Comparison of ENCODE assay signal across 27 cellular contexts in genomic region chr15:82856397-82857170, GRCh38. TPM values are rescaled to one million over a fixed set of nuclear protein-coding genes. Genes with fewer than 3 reads are reported as not detected.
DNase-seq lines count a peak whose midpoint lies in the region; ATAC-seq, FAIRE-seq and TF ChIP-seq lines count a peak whose summit lies in the region.
"Had no signal": no experiment of that assay in that cellular context is flagged by ENCODE, and none has a peak within 500 bp of the region (broad histone marks: within the 10 kb centered on the region; RNA-seq: fewer than 3 reads in every experiment).

No MANE protein-coding gene starts in this region.

- no peaks in the 10 kb centered on the region for H4K20me1 ChIP-seq in BLaER1 treated with 17β-estradiol and CSF1 and Interleukin-3, amounts not matched to agents 10 nM and 100 nM
- H4K20me1 ChIP-seq in Loucy (ENCODE audit: insufficient read depth, low read length, poor library complexity, severe bottlenecking): no peaks in the 10 kb centered on the region

- 0 out of 2 replicates have a peak overlapping the region, but pooled peaks have one; percentile 33 for H2AFZ ChIP-seq in Loucy (ENCODE audit: low read length)

- no peaks in the 10 kb centered on the region for H3K9me2 ChIP-seq in Loucy (replicated peaks; ENCODE audit: low read depth, low read length)

- H3K9ac ChIP-seq in BLaER1 treated with 17β-estradiol and CSF1 and Interleukin-3, amounts not matched to agents 10 nM and 100 nM: no peak overlapping the region
- no peak overlapping the region for H3K9ac ChIP-seq in Loucy (ENCODE audit: low read depth, low read length, poor library complexity, severe bottlenecking)

- peak overlapping the region; percentile 49 to 85 (median 59); a peak in 15 of 22 replicates for H3K4me2 ChIP-seq in BLaER1 treated with 17β-estradiol and CSF1 and Interleukin-3, amounts not matched to agents 10 nM and 100 nM
- no peak overlapping the region for H3K4me2 ChIP-seq in Loucy (ENCODE audit: low read depth, low read length, poor library complexity, severe bottlenecking)

- intact Hi-C loops in posterior vena cava (cut with DNase I): no loop called here

- peak overlapping the region in 2 of 11 experiments; percentile 54 to 71; a peak in 3 of 22 replicates for H3K27ac ChIP-seq in BLaER1 treated with 17β-estradiol and CSF1 and Interleukin-3, amounts not matched to agents 10 nM and 100 nM
- H3K27ac ChIP-seq: brain microvascular endothelial cell, uterus had no signal

- TF ChIP-seq CTCF in Loucy (conservative IDR thresholded peaks at IDR 0.05; ENCODE audit: low read length): no peak

- H3K9me3 ChIP-seq in BLaER1 treated with 17β-estradiol and CSF1 and Interleukin-3, amounts not matched to agents 10 nM and 100 nM (replicated peaks in 1 of 11): 0 out of 22 replicates have a peak, but pooled peaks cover 0 to 3% (median 0%) of the 10 kb centered on the region in 11 experiments
- H3K9me3 ChIP-seq in Loucy (ENCODE audit: insufficient read depth, low read depth, low read length): no peaks in the 10 kb centered on the region
- H3K9me3 ChIP-seq: uterus had no signal

- no peaks in the 10 kb centered on the region for H3K79me2 ChIP-seq in Loucy (ENCODE audit: insufficient read depth, low read length)

- H3F3A ChIP-seq in Loucy (ENCODE audit: low read depth): no peaks in the 10 kb centered on the region

- H3K36me3 ChIP-seq in BLaER1 treated with 17β-estradiol and CSF1 and Interleukin-3, amounts not matched to agents 10 nM and 100 nM: no peaks in the 10 kb centered on the region
- H3K36me3 ChIP-seq in Loucy (ENCODE audit: insufficient read depth, low read length): no peaks in the 10 kb centered on the region
- H3K36me3 ChIP-seq: brain microvascular endothelial cell, uterus had no signal

- no peak overlapping the region for H3K4me3 ChIP-seq in BLaER1 treated with 17β-estradiol and CSF1 and Interleukin-3, amounts not matched to agents 10 nM and 100 nM
- no peak overlapping the region for H3K4me3 ChIP-seq in Loucy (ENCODE audit: low read length, poor library complexity, severe bottlenecking)
- H3K4me3 ChIP-seq: uterus had no signal

- DNase-seq in islet precursor cell (peak; percentile 62), posterior vena cava (ENCODE audit: low spot score) (peak; percentile 38), NCI-H226 (no peak), GM12892 (ENCODE audit: insufficient read length) (no peak), dermis blood vessel endothelial cell (no peak)
- DNase-seq: activated CD4-positive, alpha-beta T cell treated with anti-CD3 and anti-CD28 coated beads for 1 hour; activated T-cell treated with anti-CD3 and anti-CD28 coated beads, Interleukin-2, amount 50 U/mL, for 4 hours; brain microvascular endothelial cell; Calu3; MM.1S; naive thymus-derived CD8-positive, alpha-beta T cell; NCI-H1417 treated with DMSO at 0.1 percent for 48 hours; NCI-H2081 treated with DMSO at 0.1 percent for 48 hours; NCI-H345; right cardiac atrium; stimulated activated CD4-positive, alpha-beta T cell treated with anti-CD3 and anti-CD28 coated beads, Interleukin-4, amount 100 ng/mL, for 24 hours; uterus had no signal

- no peak for ATAC-seq in HG03442 (IDR thresholded peaks at IDR 0.05; ENCODE audit: unreplicated experiment)
- ATAC-seq: activated T-cell treated with anti-CD3 and anti-CD28 coated beads, Interleukin-2, amount 50 U/mL, for 4 hours; naive thymus-derived CD8-positive, alpha-beta T cell; stimulated activated memory B cell treated with anti-CD40 and anti-IgM and Interleukin-4, amounts not matched to agents 10 μg/mL and 1 μg/mL and 100 μg/mL, for 72 hours had no signal

- no peaks in the 10 kb centered on the region for H3K27me3 ChIP-seq in BLaER1 treated with 17β-estradiol and CSF1 and Interleukin-3, amounts not matched to agents 10 nM and 100 nM
- no peaks in the 10 kb centered on the region for H3K27me3 ChIP-seq in Loucy (ENCODE audit: insufficient read depth, low read length, poor library complexity, severe bottlenecking)
- H3K27me3 ChIP-seq: brain microvascular endothelial cell, uterus had no signal

- no peak for FAIRE-seq in GM12892 (lab: Jason Lieb, UNC)
- FAIRE-seq: H1, RCC 7860 had no signal

- H3K4me1 ChIP-seq in BLaER1 treated with 17β-estradiol and CSF1 and Interleukin-3, amounts not matched to agents 10 nM and 100 nM: peaks cover 31 to 51% (median 41%) of the 10 kb centered on the region in 10 experiments
- H3K4me1 ChIP-seq in Loucy (ENCODE audit: insufficient read depth, low read length, poor library complexity, severe bottlenecking): no peaks in the 10 kb centered on the region
- H3K4me1 ChIP-seq: uterus had no signal

- TF ChIP-seq POLR2A in GM12892 (IDR thresholded peaks at IDR 0.05; ENCODE audit: low read depth, low read length): no peak

RNA-seq across cellular contexts. Expression of gene WHAMM, which starts 47.2 kb away (rescaled TPM):
- 1 to 10 TPM; 6.7 to 9.5 TPM for total RNA-seq in posterior vena cava
- polyA plus RNA-seq in GM12892 (2012; ENCODE audit: missing spikeins): 3.9 TPM
- total RNA-seq in dermis blood vessel endothelial cell: 8.0 TPM in 2 replicates

RNA-seq across cellular contexts. Expression of gene FSD2, which starts 50.7 kb away (rescaled TPM):
- total RNA-seq in posterior vena cava: not detected
- polyA plus RNA-seq in GM12892 (2012; ENCODE audit: missing spikeins): 0.15 TPM
- total RNA-seq in dermis blood vessel endothelial cell: not detected in 2 replicates
- total RNA-seq: activated T-cell treated with anti-CD3 and anti-CD28 coated beads, Interleukin-2, amount 50 U/mL, for 4 hours; Calu3; chondrocyte; H1; naive thymus-derived CD8-positive, alpha-beta T cell; omental fat pad; SK-MEL-5; T-helper 1 cell treated with Interleukin-12 subunit alpha and Interleukin-12 subunit beta and Interleukin-4 antibody, amounts not matched to agents 30 ng/mL and 1 ng/mL, for 36 hours; uterus had no signal

Comparison
In these comparisons a context has a peak if more than half of its experiments do, and no peak if none do; other contexts are left out.
1. DNase-seq: peak in islet precursor cell (single experiment) and posterior vena cava (single experiment); none in NCI-H226 (single experiment), GM12892 (single experiment) and dermis blood vessel endothelial cell (single experiment).